Comparison of ENCODE assay signal across 10 cellular contexts in the genomic region with DNA sequence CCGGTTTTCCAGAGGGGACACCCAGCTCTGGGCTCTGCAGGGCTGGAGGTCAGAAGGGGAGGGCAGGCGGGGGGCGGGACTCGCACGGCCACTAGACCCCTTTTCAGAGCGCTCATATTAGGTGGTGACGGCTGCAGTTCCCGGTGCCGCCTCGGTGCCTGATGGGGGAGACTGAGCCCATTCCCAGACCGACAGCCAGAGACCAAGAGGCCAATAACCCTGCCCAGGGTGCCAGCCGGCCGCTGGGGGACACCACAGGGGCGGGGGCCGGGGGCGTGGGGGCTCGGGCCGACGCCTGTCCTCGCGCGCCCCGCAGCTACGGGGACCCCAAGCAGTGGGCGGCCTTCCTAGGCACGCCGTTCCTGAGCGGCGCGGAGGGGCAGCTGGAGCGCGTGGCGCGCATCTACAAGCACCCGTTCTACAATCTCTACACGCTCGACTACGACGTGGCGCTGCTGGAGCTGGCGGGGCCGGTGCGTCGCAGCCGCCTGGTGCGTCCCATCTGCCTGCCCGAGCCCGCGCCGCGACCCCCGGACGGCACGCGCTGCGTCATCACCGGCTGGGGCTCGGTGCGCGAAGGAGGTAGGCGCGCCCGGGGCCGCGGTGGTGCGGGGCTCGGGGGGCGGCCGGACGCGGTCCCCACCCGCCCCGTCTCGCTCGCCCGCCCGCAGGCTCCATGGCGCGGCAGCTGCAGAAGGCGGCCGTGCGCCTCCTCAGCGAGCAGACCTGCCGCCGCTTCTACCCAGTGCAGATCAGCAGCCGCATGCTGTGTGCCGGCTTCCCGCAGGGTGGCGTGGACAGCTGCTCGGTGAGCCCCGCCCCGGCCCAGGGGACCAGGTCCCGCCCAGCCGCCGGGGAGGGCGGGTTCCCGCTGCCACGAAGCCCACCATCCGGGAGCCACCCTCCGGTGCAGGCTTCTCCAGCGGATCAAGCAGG. TPM values are rescaled to one million over a fixed set of nuclear protein-coding genes. Genes with fewer than 3 reads are reported as not detected.
DNase-seq lines count a peak whose midpoint lies in the region; ATAC-seq and TF ChIP-seq lines count a peak whose summit lies in the region.
"Had no signal": no experiment of that assay in that cellular context is flagged by ENCODE, and none has a peak within 500 bp of the region (broad histone marks: within the 10 kb centered on the region; RNA-seq: fewer than 3 reads in every experiment).

No MANE protein-coding gene starts in this region.

- H3K9me3 ChIP-seq in testis = no peaks in the 10 kb centered on the region
- H3K9me3 ChIP-seq: Peyer's patch had no signal

- intact Hi-C loops in testis (cut with DNase I; ENCODE audit: low total_unique reads) = no loop called here

- TF ChIP-seq POLR2A in testis (IDR thresholded peaks at IDR 0.05) = no peak

- ATAC-seq in GM19351 (IDR thresholded peaks at IDR 0.05; ENCODE audit: unreplicated experiment) = no peak

- H3K27ac ChIP-seq in testis = no peak overlapping the region
- H3K27ac ChIP-seq: Peyer's patch had no signal

- peak; percentile 41 for TF ChIP-seq CTCF in cardiac fibroblast (IDR thresholded peaks at IDR 0.05; ENCODE audit: low read depth, low read length)
- no peak for TF ChIP-seq CTCF in testis (IDR thresholded peaks at IDR 0.05)

- WGBS in testis, 2 donors = 28 to 46% methylated on average over 9 to 26 of the region's 101 CpGs

- H3K4me1 ChIP-seq in testis = peaks cover 33% of the 10 kb centered on the region

- no peaks in the 10 kb centered on the region for H3K27me3 ChIP-seq in testis
- H3K27me3 ChIP-seq: Peyer's patch had no signal

- no peaks in the 10 kb centered on the region for H3K36me3 ChIP-seq in testis (ENCODE audit: low read depth, missing control alignments)

- H3K4me3 ChIP-seq in cardiac fibroblast (replicated peaks in 1 of 2; ENCODE audit: low read depth in 2 of 2, low read length in 2 of 2) (peak overlapping the region; percentile 22 to 90), testis (peak overlapping the region in 1 of 2 donors; percentile 25)

- peak; percentile 53 for DNase-seq in activated CD8-positive, alpha-beta memory T cell treated with anti-CD3 and anti-CD28 coated beads, Interleukin-2, amount 50 U/mL, for 48 hours
- no peak for DNase-seq in activated CD8-positive, alpha-beta memory T cell treated with anti-CD3 and anti-CD28 coated beads for 24 hours
- DNase-seq in cardiac fibroblast (ENCODE audit: low read depth in 2 of 2) (peak; percentile 69 to 81), iris pigment epithelial cell (ENCODE audit: low read depth) (peak; percentile 85), testis (peak; percentile 75), NCI-H524 (lab: John Stamatoyannopoulos, UW) (no peak)
- no peak for DNase-seq in activated naive CD4-positive, alpha-beta T cell (lab: John Stamatoyannopoulos, UW)
- DNase-seq: AML-193 had no signal

RNA-seq across cellular contexts. Expression of a gene that starts 2.4 kb away (rescaled TPM):
- total RNA-seq in testis = 10 to 100 TPM; 57.5 to 60.6 TPM
- polyA plus RNA-seq in testis (ENCODE audit: insufficient read depth, low read depth, low replicate concordance) = 66.6 TPM

RNA-seq across cellular contexts. Expression of a gene that starts 31.8 kb away (rescaled TPM):
- 10 to 100 TPM; 69.4 to 69.7 TPM for total RNA-seq in testis
- polyA plus RNA-seq in testis (ENCODE audit: insufficient read depth, low read depth, low replicate concordance) = 77.4 TPM

RNA-seq across cellular contexts. Expression of a gene that starts 51.0 kb away (rescaled TPM):
- total RNA-seq in testis = 10 to 100 TPM; 30.5 to 59.7 TPM
- polyA plus RNA-seq in testis (ENCODE audit: insufficient read depth, low read depth, low replicate concordance) = 16.9 TPM

Comparison
In these comparisons a context has a peak if more than half of its experiments do, and no peak if none do; other contexts are left out.
1. DNase-seq: peak in activated CD8-positive, alpha-beta memory T cell treated with anti-CD3 and anti-CD28 coated beads, Interleukin-2, amount 50 U/mL, for 48 hours (single experiment), cardiac fibroblast (2 of 2), iris pigment epithelial cell (single experiment) and testis (single experiment); none in activated CD8-positive, alpha-beta memory T cell treated with anti-CD3 and anti-CD28 coated beads for 24 hours (single experiment), NCI-H524 (0 of 2) and activated naive CD4-positive, alpha-beta T cell (0 of 4).